In genomic region chr2:170076189-170076588, GRCh38 we compare ENCODE assay signal across 25 cellular contexts.
DNase-seq lines count a peak whose midpoint lies in the region; ATAC-seq, FAIRE-seq and TF ChIP-seq lines count a peak whose summit lies in the region.
"Had no signal": no experiment of that assay in that cellular context is flagged by ENCODE, and none has a peak within 500 bp of the region (broad histone marks: within the 10 kb centered on the region; RNA-seq: fewer than 3 reads in every experiment).

No MANE protein-coding gene starts in this region.

- BruUV-seq in OCI-LY7 (replicated peaks; lab: Mats Ljungman, UMichigan) = no TSS peak

- H4K20me1 ChIP-seq in OCI-LY7 (ENCODE audit: insufficient read depth, low read length) = no peaks in the 10 kb centered on the region

- intact Hi-C loops in OCI-LY7 (cut with micrococcal nuclease; ENCODE audit: unreplicated experiment) = no loop called here

- no peaks in the 10 kb centered on the region for H3K79me2 ChIP-seq in OCI-LY7 (ENCODE audit: insufficient read depth, low read depth, low read length)

- no peak overlapping the region for H2AFZ ChIP-seq in OCI-LY7 (ENCODE audit: low read length)
- H2AFZ ChIP-seq: GM23248 had no signal

- DNase-seq in GM12891 (ENCODE audit: insufficient read length, low spot score) (peak; percentile 11), OCI-LY7 (ENCODE audit: low spot score) (peak; percentile 3), SW480 (ENCODE audit: low spot score) (no peak), OCI-M2 (lab: John Stamatoyannopoulos, UW; ENCODE audit: unreplicated experiment) (no peak)
- no peak for DNase-seq in activated CD8-positive, alpha-beta memory T cell treated with anti-CD3 and anti-CD28 coated beads for 24 hours
- DNase-seq: activated CD4-positive, alpha-beta T cell treated with anti-CD3 and anti-CD28 coated beads, Interleukin-2, amount 50 U/mL, for 4 hours; activated CD4-positive, CD25-positive, alpha-beta regulatory T cell; activated naive CD4-positive, alpha-beta T cell treated with anti-CD3 and anti-CD28 coated beads, Interleukin-2, amount 10 ng/mL, durations not matched to agents 7 days and 5 days; amniotic stem cell; brain microvascular endothelial cell; DMS153; GM23248; left lung; NCI-H1092 treated with DMSO at 0.1 percent for 48 hours; NCI-H187; NCI-H526; sigmoid colon; stimulated activated CD4-positive, alpha-beta T cell treated with anti-CD3 and anti-CD28 coated beads, Interleukin-4, amount 100 ng/mL, for 24 hours; T-cell had no signal

- H3K27ac ChIP-seq in OCI-LY7 (ENCODE audit: low read depth, low read length, poor library complexity, severe bottlenecking) = no peak overlapping the region
- H3K27ac ChIP-seq: brain microvascular endothelial cell, GM23248, HL-60, left lung, sigmoid colon, SJSA1 had no signal

- POLR2A ChIA-PET in OCI-LY7 (lab: Charles Lee) = no interaction called here

- TF ChIP-seq POLR2A in GM12891 (IDR thresholded peaks at IDR 0.05; ENCODE audit: low read depth, low read length) = no peak

- no peaks in the 10 kb centered on the region for H3K4me1 ChIP-seq in OCI-LY7 (ENCODE audit: insufficient read depth, low read length, poor library complexity, severe bottlenecking)
- H3K4me1 ChIP-seq: left lung, sigmoid colon, SJSA1 had no signal

- H3K9me2 ChIP-seq in OCI-LY7 (ENCODE audit: insufficient read depth, low read length) = no peaks in the 10 kb centered on the region

- peak; percentile 67 for ATAC-seq in GM19351 (IDR thresholded peaks at IDR 0.05; ENCODE audit: unreplicated experiment)
- ATAC-seq in HG03103 (IDR thresholded peaks at IDR 0.05; ENCODE audit: low read depth, unreplicated experiment) = peak; percentile 56
- ATAC-seq in GM18868 (IDR thresholded peaks at IDR 0.05; ENCODE audit: unreplicated experiment) = no peak
- ATAC-seq: left lung; stimulated activated effector memory CD8-positive, alpha-beta T cell treated with anti-CD3 and anti-CD28 coated beads, Interleukin-12 subunit alpha, Interleukin-12 subunit beta, amount 100 ng/mL, for 72 hours; T-cell had no signal

- H3K36me3 ChIP-seq in OCI-LY7 (ENCODE audit: insufficient read depth, low read length) = no peaks in the 10 kb centered on the region
- H3K36me3 ChIP-seq: brain microvascular endothelial cell had no signal

- H3K4me3 ChIP-seq in OCI-LY7 (ENCODE audit: low read depth, low read length, poor library complexity, severe bottlenecking) = no peak overlapping the region
- H3K4me3 ChIP-seq: GM23248, left lung, sigmoid colon, SJSA1 had no signal

- H3K9me3 ChIP-seq in OCI-LY7 (ENCODE audit: low read length) = no peaks in the 10 kb centered on the region
- H3K9me3 ChIP-seq: sigmoid colon, SJSA1 had no signal

- CTCF ChIA-PET in OCI-LY7 (lab: Charles Lee; ENCODE audit: unreplicated experiment) = no interaction called here

- FAIRE-seq in GM12891 (lab: Jason Lieb, UNC) = peak; percentile 69

- no peak overlapping the region for H3K4me2 ChIP-seq in OCI-LY7 (ENCODE audit: low read length)

- TF ChIP-seq CTCF in OCI-LY7 (conservative IDR thresholded peaks at IDR 0.05; ENCODE audit: low read length) = no peak

TF ChIP-seq in GM12891, 5 proteins besides CTCF, POLR2A, EP300 and RAD21:
- TF ChIP-seq SPI1 (IDR thresholded peaks at IDR 0.05; ENCODE audit: low read depth, low read length) (peak; percentile 89), POU2F2 (IDR thresholded peaks at IDR 0.05; ENCODE audit: low read depth, low read length) (no peak)

Comparison
In these comparisons a context has a peak if more than half of its experiments do, and no peak if none do; other contexts are left out.
1. DNase-seq: peak in GM12891 (single experiment) and OCI-LY7 (single experiment); none in activated CD8-positive, alpha-beta memory T cell treated with anti-CD3 and anti-CD28 coated beads for 24 hours (single experiment), SW480 (single experiment) and OCI-M2 (single experiment).